ENCODE assay signal across 28 cellular contexts in genomic region chr1:218930472-218930871, GRCh38.
"Had no signal": no experiment of that assay in that cellular context is flagged by ENCODE, and none has a peak within 500 bp of the region (broad histone marks: within the 10 kb centered on the region; RNA-seq: fewer than 3 reads in every experiment).

No MANE protein-coding gene starts in this region.

- H3K36me3 Mint-ChIP-seq: immature natural killer cell; naive thymus-derived CD4-positive, alpha-beta T cell; natural killer cell treated with Interleukin-12 subunit alpha and Interleukin-12 subunit beta and Interleukin-15 and Interleukin-18, amount 100 ng/mL, for 72 hours had no signal

- H3K4me3 ChIP-seq: left lung, lower lobe of right lung, right atrium auricular region, right lobe of liver, skin epidermis, stomach, testis, thyroid gland, transverse colon, upper lobe of left lung had no signal

- H3K4me1 Mint-ChIP-seq: immature natural killer cell; mesothelial cell of epicardium; naive thymus-derived CD4-positive, alpha-beta T cell had no signal

- H3K36me3 ChIP-seq: left lung, lower lobe of right lung, right atrium auricular region, right lobe of liver, stomach, thyroid gland, transverse colon, upper lobe of left lung had no signal

- H3K27ac Mint-ChIP-seq: immature natural killer cell; mesothelial cell of epicardium; naive thymus-derived CD4-positive, alpha-beta T cell; natural killer cell treated with Interleukin-12 subunit alpha and Interleukin-12 subunit beta and Interleukin-15 and Interleukin-18, amount 100 ng/mL, for 72 hours; progenitor cell of endocrine pancreas; stimulated activated naive B cell treated with anti-CD40 and anti-IgM and Interleukin-4, amounts not matched to agents 10 μg/mL and 1 μg/mL and 100 μg/mL, for 72 hours had no signal

- H3K4me3 Mint-ChIP-seq: immature natural killer cell; mesothelial cell of epicardium; naive thymus-derived CD4-positive, alpha-beta T cell; natural killer cell treated with Interleukin-12 subunit alpha and Interleukin-12 subunit beta and Interleukin-15 and Interleukin-18, amount 100 ng/mL, for 72 hours; stimulated activated naive B cell treated with anti-CD40 and anti-IgM and Interleukin-4, amounts not matched to agents 10 μg/mL and 1 μg/mL and 100 μg/mL, for 72 hours had no signal

- H3K9me3 ChIP-seq: right lobe of liver, testis, thyroid gland, transverse colon had no signal

- H3K27ac ChIP-seq: left lung, lower lobe of right lung, parathyroid adenoma, right atrium auricular region, right lobe of liver, skin epidermis, testis, thyroid gland, transverse colon, upper lobe of left lung had no signal

- FAIRE-seq: islet of Langerhans, kidney had no signal

- H3K27me3 Mint-ChIP-seq: natural killer cell treated with Interleukin-12 subunit alpha and Interleukin-12 subunit beta and Interleukin-15 and Interleukin-18, amount 100 ng/mL, for 72 hours had no signal

- ATAC-seq: left colon; lower lobe of right lung; naive thymus-derived CD4-positive, alpha-beta T cell; natural killer cell treated with Interleukin-12 subunit alpha and Interleukin-12 subunit beta and Interleukin-15 and Interleukin-18, amount 100 ng/mL, for 72 hours; stimulated activated naive B cell treated with anti-CD40 and anti-IgM and Interleukin-4, amounts not matched to agents 10 μg/mL and 1 μg/mL and 100 μg/mL, for 72 hours; stimulated activated naive CD8-positive, alpha-beta T cell treated with anti-CD3 and anti-CD28 coated beads, Interleukin-15, Interleukin-2, amounts not matched to agents 100 U/mL and 50 U/mL, for 24 hours had no signal

- H3K4me1 ChIP-seq: left lung, lower lobe of right lung, parathyroid adenoma, right atrium auricular region, right lobe of liver, stomach, testis, transverse colon, upper lobe of left lung had no signal

- H3K27me3 ChIP-seq: left lung, right atrium auricular region, right lobe of liver, stomach, testis, thyroid gland, transverse colon, upper lobe of left lung had no signal

- DNase-seq: hypothalamus; immature natural killer cell; kidney; left colon; left lung; lower lobe of right lung; mesendoderm; naive thymus-derived CD4-positive, alpha-beta T cell; nucleus accumbens; right lobe of liver; stimulated activated CD4-positive, alpha-beta T cell treated with anti-CD3 and anti-CD28 coated beads, Interleukin-12 subunit alpha, Interleukin-12 subunit beta, amount 100 ng/mL, for 4 hours; stimulated activated CD4-positive, alpha-beta T cell treated with anti-CD3 and anti-CD28 coated beads, Interleukin-15, amount 100 ng/mL, for 24 hours; stimulated activated CD4-positive, alpha-beta T cell treated with anti-CD3 and anti-CD28 coated beads, Interleukin-2, amount 100 ng/mL, for 24 hours; stimulated activated CD4-positive, alpha-beta T cell treated with anti-CD3 and anti-CD28 coated beads, Interleukin-4, amount 100 ng/mL, for 1 hour; stimulated activated naive B cell treated with anti-CD40 and anti-IgM and Interleukin-4, amounts not matched to agents 10 μg/mL and 1 μg/mL and 100 μg/mL, for 72 hours; stimulated activated naive CD8-positive, alpha-beta T cell treated with anti-CD3 and anti-CD28 coated beads, Interleukin-15, Interleukin-2, amounts not matched to agents 100 U/mL and 50 U/mL, for 24 hours; stomach; testis; thyroid gland; transverse colon; upper lobe of left lung had no signal
